In the genomic region with DNA sequence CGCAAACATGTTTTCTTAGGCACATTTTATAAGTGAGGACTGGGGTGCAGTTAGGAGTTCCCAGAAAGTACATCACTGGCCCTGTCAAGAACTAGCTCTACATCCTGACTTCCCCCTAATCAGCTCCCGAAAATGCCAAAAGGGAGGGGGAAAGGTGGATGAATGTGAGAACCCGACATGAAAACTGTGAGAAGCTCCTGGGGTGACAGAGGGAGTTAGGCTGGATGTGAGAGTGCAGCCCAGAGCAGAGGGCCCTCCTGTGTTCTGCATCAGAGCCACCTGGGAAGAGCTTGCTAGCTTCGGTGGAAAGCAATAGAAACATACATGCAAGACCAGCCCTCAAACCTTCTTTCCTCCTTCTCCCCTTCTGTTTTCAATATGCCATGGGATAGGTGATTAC, we compare ENCODE assay signal across 1 cellular context.
TF ChIP-seq lines count a peak whose summit lies in the region.

No MANE protein-coding gene starts in this region.

TF ChIP-seq in WTC11, 78 proteins besides CTCF, POLR2A, EP300 and RAD21:
- TF ChIP-seq SMAD4 (CRISPR knock-in tag; IDR thresholded peaks at IDR 0.05) (no peak), ZNF121 (CRISPR knock-in tag; IDR thresholded peaks at IDR 0.05) (no peak), ERG (CRISPR knock-in tag; IDR thresholded peaks at IDR 0.05) (no peak), SP1 (CRISPR knock-in tag; conservative IDR thresholded peaks at IDR 0.05) (no peak), NFYB (CRISPR knock-in tag; conservative IDR thresholded peaks at IDR 0.05; ENCODE audit: low read depth) (no peak), NR2C2 (CRISPR knock-in tag; IDR thresholded peaks at IDR 0.05) (no peak), ZNF423 (CRISPR knock-in tag; IDR thresholded peaks at IDR 0.05) (no peak)
- TF ChIP-seq, protein P1, sequence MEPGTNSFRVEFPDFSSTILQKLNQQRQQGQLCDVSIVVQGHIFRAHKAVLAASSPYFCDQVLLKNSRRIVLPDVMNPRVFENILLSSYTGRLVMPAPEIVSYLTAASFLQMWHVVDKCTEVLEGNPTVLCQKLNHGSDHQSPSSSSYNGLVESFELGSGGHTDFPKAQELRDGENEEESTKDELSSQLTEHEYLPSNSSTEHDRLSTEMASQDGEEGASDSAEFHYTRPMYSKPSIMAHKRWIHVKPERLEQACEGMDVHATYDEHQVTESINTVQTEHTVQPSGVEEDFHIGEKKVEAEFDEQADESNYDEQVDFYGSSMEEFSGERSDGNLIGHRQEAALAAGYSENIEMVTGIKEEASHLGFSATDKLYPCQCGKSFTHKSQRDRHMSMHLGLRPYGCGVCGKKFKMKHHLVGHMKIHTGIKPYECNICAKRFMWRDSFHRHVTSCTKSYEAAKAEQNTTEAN (CRISPR knock-in tag; IDR thresholded peaks at IDR 0.05), result no peak
- TF ChIP-seq, protein P2, sequence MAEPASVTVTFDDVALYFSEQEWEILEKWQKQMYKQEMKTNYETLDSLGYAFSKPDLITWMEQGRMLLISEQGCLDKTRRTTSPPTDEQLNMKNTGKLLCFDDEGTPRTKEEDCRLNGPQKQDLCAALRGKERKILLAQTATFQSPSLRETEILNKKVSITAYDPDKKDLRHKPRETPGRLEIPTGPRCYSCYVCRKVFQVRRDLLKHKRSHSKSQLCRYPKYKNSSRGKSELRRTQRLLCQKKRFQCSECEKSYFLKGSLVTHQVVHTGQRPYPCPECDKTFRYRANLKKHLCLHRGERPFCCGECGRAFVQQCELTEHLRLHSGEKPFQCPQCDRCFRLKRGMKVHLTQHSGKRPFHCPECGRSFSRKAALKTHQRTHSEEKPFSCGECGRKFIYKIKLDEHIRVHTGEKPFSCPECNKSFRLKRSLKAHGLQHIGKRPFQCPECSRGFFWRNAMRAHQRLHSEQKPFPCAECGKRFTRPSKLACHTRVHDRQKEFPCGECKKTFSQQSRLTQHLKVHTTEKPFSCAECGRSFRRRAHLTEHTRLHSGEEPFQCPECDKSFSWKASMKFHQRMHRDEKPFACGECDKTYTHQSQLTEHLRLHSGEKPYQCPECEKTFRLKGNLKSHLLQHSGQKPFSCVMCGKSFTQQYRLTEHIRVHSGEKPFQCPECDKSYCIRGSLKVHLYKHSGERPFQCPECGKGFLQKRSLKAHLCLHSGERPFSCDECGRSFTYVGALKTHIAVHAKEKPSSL (CRISPR knock-in tag; conservative IDR thresholded peaks at IDR 0.05), result no peak
- TF ChIP-seq, protein P3, sequence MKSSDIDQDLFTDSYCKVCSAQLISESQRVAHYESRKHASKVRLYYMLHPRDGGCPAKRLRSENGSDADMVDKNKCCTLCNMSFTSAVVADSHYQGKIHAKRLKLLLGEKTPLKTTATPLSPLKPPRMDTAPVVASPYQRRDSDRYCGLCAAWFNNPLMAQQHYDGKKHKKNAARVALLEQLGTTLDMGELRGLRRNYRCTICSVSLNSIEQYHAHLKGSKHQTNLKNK (CRISPR knock-in tag; IDR thresholded peaks at IDR 0.05), result no peak
